Comparison of ENCODE assay signal across 18 cellular contexts in genomic region chr15:69574506-69574905, GRCh38.
DNase-seq lines count a peak whose midpoint lies in the region; ATAC-seq and TF ChIP-seq lines count a peak whose summit lies in the region.
"Had no signal": no experiment of that assay in that cellular context is flagged by ENCODE, and none has a peak within 500 bp of the region (broad histone marks: within the 10 kb centered on the region; RNA-seq: fewer than 3 reads in every experiment).

No MANE protein-coding gene starts in this region.

- no peak overlapping the region for H3K4me3 Mint-ChIP-seq in T-helper 17 cell
- no peak overlapping the region for H3K4me3 Mint-ChIP-seq in dendritic cell treated with granulocyte-macrophage colony-stimulating factor and Interleukin-4, amounts not matched to agents 40 ng/mL and 50 ng/mL, for 4 days

- H3K9me3 ChIP-seq in T-helper 17 cell (ENCODE audit: control insufficient read depth, low read length, poor library complexity, severe bottlenecking) (no peaks in the 10 kb centered on the region), MG63 (no peaks in the 10 kb centered on the region)
- H3K9me3 ChIP-seq: BE2C had no signal

- no peaks in the 10 kb centered on the region for H3K27me3 Mint-ChIP-seq in T-helper 17 cell
- peaks cover 30% of the 10 kb centered on the region for H3K27me3 Mint-ChIP-seq in dendritic cell treated with granulocyte-macrophage colony-stimulating factor and Interleukin-4, amounts not matched to agents 40 ng/mL and 50 ng/mL, for 4 days

- ATAC-seq in T-helper 17 cell (no peak), HG02973 (IDR thresholded peaks at IDR 0.05; ENCODE audit: unreplicated experiment) (no peak)
- ATAC-seq: HCT116, sciatic nerve had no signal

- DNase-seq in CD1c-positive myeloid dendritic cell (ENCODE audit: extremely low spot score) (peak; percentile 60), T-helper 17 cell (no peak), SK-N-DZ (ENCODE audit: low spot score) (no peak), NCI-H2171 treated with DMSO at 0.1 percent for 48 hours (lab: John Stamatoyannopoulos, UW) (no peak), MG63 (no peak)
- DNase-seq: BE2C, cortex of kidney, islet precursor cell, NCI-H1048, NCI-H2107, NCI-H526, T1000 had no signal

- intact Hi-C loops in dendritic cell treated with granulocyte-macrophage colony-stimulating factor and Interleukin-4, amounts not matched to agents 40 ng/mL and 50 ng/mL, for 4 days (cut with micrococcal nuclease), result loop anchor here (10.0 kb wide), 1 partner anchor 520 kb away; the partner anchor contains the start of gene TLE3

- peak overlapping the region; percentile 72; the same call in 1 of the 2 replicates for H3K27ac ChIP-seq in 22Rv1

- TF ChIP-seq CTCF in 22Rv1 (IDR thresholded peaks at IDR 0.05), result no peak

- H3K27ac Mint-ChIP-seq in T-helper 17 cell, result peak overlapping the region; percentile 75
- H3K27ac Mint-ChIP-seq in dendritic cell treated with granulocyte-macrophage colony-stimulating factor and Interleukin-4, amounts not matched to agents 40 ng/mL and 50 ng/mL, for 4 days, result peak overlapping the region; percentile 58

- no peaks in the 10 kb centered on the region for H3K36me3 Mint-ChIP-seq in T-helper 17 cell (ENCODE audit: low read depth)
- H3K36me3 Mint-ChIP-seq in dendritic cell treated with granulocyte-macrophage colony-stimulating factor and Interleukin-4, amounts not matched to agents 40 ng/mL and 50 ng/mL, for 4 days (ENCODE audit: low read depth), result no peaks in the 10 kb centered on the region

- no peaks in the 10 kb centered on the region for H3K9me3 Mint-ChIP-seq in dendritic cell treated with granulocyte-macrophage colony-stimulating factor and Interleukin-4, amounts not matched to agents 40 ng/mL and 50 ng/mL, for 4 days

- peaks cover 29% of the 10 kb centered on the region for H3K4me1 Mint-ChIP-seq in T-helper 17 cell
- peaks cover 51% of the 10 kb centered on the region for H3K4me1 Mint-ChIP-seq in dendritic cell treated with granulocyte-macrophage colony-stimulating factor and Interleukin-4, amounts not matched to agents 40 ng/mL and 50 ng/mL, for 4 days (ENCODE audit: low read depth)

- no peaks in the 10 kb centered on the region for H3K27me3 ChIP-seq in MG63
- H3K27me3 ChIP-seq: BE2C had no signal

- H3K36me3 ChIP-seq in MG63, result no peaks in the 10 kb centered on the region
- H3K36me3 ChIP-seq: BE2C had no signal

- H3K4me3 ChIP-seq in MG63, result no peak overlapping the region
- H3K4me3 ChIP-seq: lung had no signal
